Comparison of ENCODE assay signal across 19 cellular contexts in the genomic region with DNA sequence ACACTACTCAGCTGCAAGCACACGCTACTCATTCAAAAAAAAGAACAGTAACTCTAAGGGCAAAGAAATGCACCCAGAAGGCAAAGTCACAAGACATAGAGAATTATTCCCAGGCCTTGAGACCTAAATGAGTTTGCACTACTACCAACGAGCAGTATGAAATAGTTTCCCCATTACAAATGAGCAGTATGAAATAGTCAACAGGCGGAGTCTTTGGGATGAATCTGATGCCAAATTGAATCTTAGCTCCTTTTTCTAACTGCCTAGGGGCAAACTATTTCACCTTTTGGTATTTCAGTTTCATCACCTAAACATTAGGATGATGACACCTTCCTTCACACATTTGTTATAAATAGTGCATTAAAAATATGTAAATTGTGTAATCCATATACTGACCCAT.
DNase-seq lines count a peak whose midpoint lies in the region; ATAC-seq and TF ChIP-seq lines count a peak whose summit lies in the region.
"Had no signal": no experiment of that assay in that cellular context is flagged by ENCODE, and none has a peak within 500 bp of the region (broad histone marks: within the 10 kb centered on the region; RNA-seq: fewer than 3 reads in every experiment).

No MANE protein-coding gene starts in this region.

- no peaks in the 10 kb centered on the region for H3K9me3 ChIP-seq in GM23248 (ENCODE audit: low read depth)
- H3K9me3 ChIP-seq: BE2C, SK-N-SH had no signal

- WGBS in GM23248 (ENCODE audit: low coverage in 1 of 2, low lambda C conversion rate in 2 of 2, missing lambda C conversion rate in 2 of 2), 2 experiments, result 25 to 31% methylated on average over 3 of the region's 3 CpGs

- H4K20me1 ChIP-seq in GM23248 (ENCODE audit: insufficient read depth), result no peaks in the 10 kb centered on the region

- H3K4me2 ChIP-seq in GM23248 (ENCODE audit: unreplicated experiment), result peak overlapping the region; percentile 45
- H3K4me2 ChIP-seq: SK-N-SH had no signal

- in situ Hi-C loops in GM23248 (cut with MboI), result no loop called here

- ATAC-seq in sciatic nerve, result peak; percentile 77

- H3K4me1 ChIP-seq in GM23248 (ENCODE audit: insufficient read depth), result peaks cover 36% of the 10 kb centered on the region
- H3K4me1 ChIP-seq: BE2C had no signal

- H3K27me3 ChIP-seq in GM23248 (replicated peaks; ENCODE audit: insufficient read depth), result no peaks in the 10 kb centered on the region
- H3K27me3 ChIP-seq: BE2C had no signal

- H3K36me3 ChIP-seq in GM23248 (ENCODE audit: low read depth), result no peaks in the 10 kb centered on the region
- H3K36me3 ChIP-seq: BE2C had no signal

- DNase-seq in GM23248 (peak; percentile 83), amniotic epithelial cell (ENCODE audit: low read depth) (peak; percentile 27), fibroblast of mammary gland (ENCODE audit: low read depth) (peak; percentile 9), sciatic nerve (ENCODE audit: low spot score) (no peak), NCI-H187 (lab: John Stamatoyannopoulos, UW) (no peak), SW480 (ENCODE audit: low spot score) (no peak), activated gamma-delta T cell treated with Interleukin-2 at 50 U/mL for 16 hours (no peak), inferior parietal cortex (ENCODE audit: extremely low spot score) (no peak)
- DNase-seq: BE2C; CD4-positive, alpha-beta memory T cell; DND-41; KBM-7; NCI-H1092; NCI-H1694; NCI-H446 treated with DMSO at 0.1 percent for 48 hours; NCI-H748 treated with DMSO at 0.1 percent for 48 hours; Right ventricle myocardium superior; SK-N-SH had no signal

- no peak overlapping the region for H3K4me3 ChIP-seq in GM23248
- no peak overlapping the region for H3K4me3 ChIP-seq in fibroblast of mammary gland (ENCODE audit: control insufficient read depth, low read depth, low read length)

- H3K27ac ChIP-seq in GM23248, result peak overlapping the region; percentile 73
- H3K27ac ChIP-seq: HL-60 had no signal

- peaks cover 23% of the 10 kb centered on the region for H3F3A ChIP-seq in GM23248 (ENCODE audit: insufficient read depth)

- H3K9ac ChIP-seq in GM23248, result peak overlapping the region; percentile 42
- H3K9ac ChIP-seq: SK-N-SH had no signal

- H3K9me2 ChIP-seq in GM23248 (ENCODE audit: insufficient read depth), result no peaks in the 10 kb centered on the region
- H3K9me2 ChIP-seq: SK-N-SH had no signal

- peak overlapping the region; percentile 62 for H2AFZ ChIP-seq in GM23248

- intact Hi-C loops in sciatic nerve (cut with DNase I), result loop anchor here (5.0 kb wide), 1 partner anchor 41 kb away; no protein-coding TSS in a partner anchor

- TF ChIP-seq CTCF in fibroblast of mammary gland (conservative IDR thresholded peaks at IDR 0.05; ENCODE audit: control insufficient read depth, insufficient read depth, low read depth, low read length), result no peak

- no peaks in the 10 kb centered on the region for H3K79me2 ChIP-seq in GM23248 (ENCODE audit: insufficient read depth)

Comparison
In these comparisons a context has a peak if more than half of its experiments do, and no peak if none do; other contexts are left out.
1. DNase-seq: peak in GM23248 (single experiment), amniotic epithelial cell (single experiment) and fibroblast of mammary gland (single experiment); none in sciatic nerve (single experiment), NCI-H187 (0 of 2), SW480 (single experiment), activated gamma-delta T cell treated with Interleukin-2 at 50 U/mL for 16 hours (single experiment) and inferior parietal cortex (single experiment).